ENCODE assay signal across 8 cellular contexts in the genomic region with DNA sequence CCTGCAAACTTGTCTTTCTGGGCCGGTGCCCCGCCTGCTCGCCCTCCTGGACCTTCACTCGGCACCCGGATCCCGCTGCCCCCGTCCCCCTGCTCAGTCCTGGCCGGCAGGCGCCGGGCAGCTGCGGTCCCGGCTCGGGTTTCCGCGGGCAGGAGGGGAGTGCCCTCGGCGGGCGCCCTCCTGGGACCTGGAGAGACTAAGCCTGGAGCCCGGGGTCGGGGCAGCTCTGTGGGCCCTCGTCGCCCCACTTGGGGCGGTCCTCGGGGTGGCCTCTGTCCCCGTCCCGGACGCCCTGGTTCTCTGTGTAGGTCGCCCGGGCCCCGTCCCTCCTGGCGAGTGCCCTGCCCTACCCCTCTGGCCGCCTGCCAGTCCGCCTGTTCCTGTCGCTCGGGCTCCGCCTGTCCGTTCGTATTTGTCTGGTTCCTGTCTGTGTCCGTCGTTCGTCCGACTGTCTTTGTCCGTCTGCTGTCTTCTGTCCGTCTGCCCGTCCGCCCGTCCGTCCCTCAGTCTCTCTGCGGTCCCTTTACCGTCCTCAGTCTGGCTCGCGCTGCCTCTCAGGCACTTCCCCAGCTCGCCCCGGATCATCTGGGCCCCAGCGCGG. TPM values are rescaled to one million over a fixed set of nuclear protein-coding genes. Genes with fewer than 3 reads are reported as not detected.
DNase-seq lines count a peak whose midpoint lies in the region; ATAC-seq and TF ChIP-seq lines count a peak whose summit lies in the region.

No MANE protein-coding gene starts in this region.

- no peak overlapping the region for H3K27ac Mint-ChIP-seq in activated naive CD4-positive, alpha-beta T cell treated with anti-CD3 and anti-CD28 coated beads, Interleukin-2, amount 10 ng/mL, durations not matched to agents 7 days and 5 days

- TF ChIP-seq POLR2A in prostate gland (IDR thresholded peaks at IDR 0.05) = peak; percentile 31

- H3K9me3 ChIP-seq in A673 (ENCODE audit: low read depth, low read length, poor library complexity, severe bottlenecking) (no peaks in the 10 kb centered on the region), prostate gland (no peaks in the 10 kb centered on the region)

- H3K36me3 Mint-ChIP-seq in activated naive CD4-positive, alpha-beta T cell treated with anti-CD3 and anti-CD28 coated beads, Interleukin-2, amount 10 ng/mL, durations not matched to agents 7 days and 5 days = no peaks in the 10 kb centered on the region

- no TSS peak for BruUV-seq in A673 (replicated peaks; lab: Mats Ljungman, UMichigan)

- POLR2A ChIA-PET in A673 (lab: Charles Lee; ENCODE audit: low non-redundant PET) = no interaction called here

- DNase-seq in A673 (ENCODE audit: low spot score) = no peak
- no peak for DNase-seq in GM06990 (ENCODE audit: extremely low read depth, insufficient read length)
- DNase-seq in NCI-H2107 treated with DMSO at 0.1 percent for 48 hours (lab: John Stamatoyannopoulos, UW; ENCODE audit: unreplicated experiment) = peak; percentile 38
- peak; percentile 27 for DNase-seq in activated naive CD4-positive, alpha-beta T cell treated with anti-CD3 and anti-CD28 coated beads, Interleukin-2, amount 10 ng/mL, durations not matched to agents 7 days and 5 days
- peak; percentile 82 for DNase-seq in left cardiac atrium
- DNase-seq in prostate gland (ENCODE audit: low spot score) = peak; percentile 80
- DNase-seq in effector CD8-positive, alpha-beta T cell (lab: John Stamatoyannopoulos, UW) = no peak

- no peak overlapping the region for H3K27ac ChIP-seq in A673 (ENCODE audit: low read depth, low read length, poor library complexity, severe bottlenecking)
- peak overlapping the region; percentile 91 to 92 for H3K27ac ChIP-seq in prostate gland

- ATAC-seq in left cardiac atrium (peak; percentile 79 to 85), GM21717 (IDR thresholded peaks at IDR 0.05; ENCODE audit: unreplicated experiment) (no peak)

- no peaks in the 10 kb centered on the region for H3K9me3 Mint-ChIP-seq in activated naive CD4-positive, alpha-beta T cell treated with anti-CD3 and anti-CD28 coated beads, Interleukin-2, amount 10 ng/mL, durations not matched to agents 7 days and 5 days

- H3K4me1 Mint-ChIP-seq in activated naive CD4-positive, alpha-beta T cell treated with anti-CD3 and anti-CD28 coated beads, Interleukin-2, amount 10 ng/mL, durations not matched to agents 7 days and 5 days = peaks cover 9% of the 10 kb centered on the region

- H3K4me3 ChIP-seq in A673 (ENCODE audit: low read depth, low read length, poor library complexity, severe bottlenecking) = peak overlapping the region; percentile 48
- peak overlapping the region; percentile 55 for H3K4me3 ChIP-seq in GM06990 (replicated peaks; ENCODE audit: low read depth, low read length)
- H3K4me3 ChIP-seq in prostate gland = peak overlapping the region; percentile 78 to 85

- WGBS in prostate gland = under 1% methylated on average over 51 of the region's 56 CpGs

- peaks cover 51% of the 10 kb centered on the region for H3K27me3 ChIP-seq in A673 (replicated peaks; ENCODE audit: insufficient read depth, low read depth, low read length, poor library complexity)
- no peaks in the 10 kb centered on the region; the same call in none of the 2 replicates for H3K27me3 ChIP-seq in GM06990 (replicated peaks; ENCODE audit: control insufficient read depth, insufficient read depth, low read length)
- no peaks in the 10 kb centered on the region for H3K27me3 ChIP-seq in prostate gland (replicated peaks; ENCODE audit: insufficient read depth)

- intact Hi-C loops in A673 (cut with micrococcal nuclease; ENCODE audit: unreplicated experiment) = no loop called here
- intact Hi-C loops in left cardiac atrium (cut with DNase I) = no loop called here
- intact Hi-C loops in prostate gland (cut with DNase I) = no loop called here

- TF ChIP-seq CTCF in A673 (conservative IDR thresholded peaks at IDR 0.05; ENCODE audit: low read depth, low read length) = no peak
- TF ChIP-seq CTCF in GM06990 (IDR thresholded peaks at IDR 0.05; ENCODE audit: insufficient read depth, low read length, poor library complexity, severe bottlenecking) = no peak
- no peak for TF ChIP-seq CTCF in prostate gland (IDR thresholded peaks at IDR 0.05)

- H3K4me3 Mint-ChIP-seq in activated naive CD4-positive, alpha-beta T cell treated with anti-CD3 and anti-CD28 coated beads, Interleukin-2, amount 10 ng/mL, durations not matched to agents 7 days and 5 days = peak overlapping the region; percentile 65

- peaks cover 87% of the 10 kb centered on the region for H3K27me3 Mint-ChIP-seq in activated naive CD4-positive, alpha-beta T cell treated with anti-CD3 and anti-CD28 coated beads, Interleukin-2, amount 10 ng/mL, durations not matched to agents 7 days and 5 days

- no peaks in the 10 kb centered on the region for H3K36me3 ChIP-seq in A673 (ENCODE audit: insufficient read depth, low read length, poor library complexity, severe bottlenecking)
- H3K36me3 ChIP-seq in GM06990 (ENCODE audit: control insufficient read depth, insufficient read depth, low read length) = no peaks in the 10 kb centered on the region
- H3K36me3 ChIP-seq in prostate gland = no peaks in the 10 kb centered on the region

- H3K4me1 ChIP-seq in A673 (ENCODE audit: insufficient read depth, low read length, poor library complexity, severe bottlenecking) (peaks cover 8% of the 10 kb centered on the region), prostate gland (replicated peaks) (no peaks in the 10 kb centered on the region)

- CTCF ChIA-PET in A673 (lab: Charles Lee) = interaction anchor here (0.7 kb wide), 1 partner anchor 287 kb away, joined by 3 read pairs; no protein-coding TSS in a partner anchor
- CTCF ChIA-PET in activated naive CD4-positive, alpha-beta T cell treated with anti-CD3 and anti-CD28 coated beads, Interleukin-2, amount 10 ng/mL, durations not matched to agents 7 days and 5 days (lab: Charles Lee) = interaction anchor here (3.3 kb wide), 1 partner anchor 18 kb away, joined by 18 read pairs; no protein-coding TSS in a partner anchor

RNA-seq across cellular contexts. Expression of gene SERINC2, which starts 0.5 kb away (rescaled TPM):
- total RNA-seq in A673 (2021) (0.30 and 0.42 TPM in 2 replicates), left cardiac atrium (1 to 10 TPM; 2.4 to 2.9 TPM), prostate gland (100 to 1,000 TPM in 1 of 2 donors, 10 to 100 TPM in 1; 76.1 to 110 TPM)

RNA-seq across cellular contexts. Expression of gene FABP3, which starts 40.6 kb away (rescaled TPM):
- 0.66 TPM in 1 of 2 replicates, not detected in the other for total RNA-seq in A673 (2021)
- 1,000 to 10,000 TPM; 2,432 to 3,075 TPM for total RNA-seq in left cardiac atrium
- 10 to 100 TPM; 25.0 to 54.1 TPM for total RNA-seq in prostate gland

Comparison
In these comparisons a context has a peak if more than half of its experiments do, and no peak if none do; other contexts are left out.
1. DNase-seq: peak in NCI-H2107 treated with DMSO at 0.1 percent for 48 hours (single experiment), activated naive CD4-positive, alpha-beta T cell treated with anti-CD3 and anti-CD28 coated beads, Interleukin-2, amount 10 ng/mL, durations not matched to agents 7 days and 5 days (single experiment), left cardiac atrium (single experiment) and prostate gland (single experiment); none in A673 (single experiment), GM06990 (single experiment) and effector CD8-positive, alpha-beta T cell (single experiment).
2. RNA of gene SERINC2, which starts 0.5 kb away (total RNA-seq): 76.1 to 110 TPM in prostate gland; 2.4 to 2.9 TPM in left cardiac atrium and 0.30 to 0.42 TPM in A673; every median in the first group is over 10 times any median in the second.
3. RNA of gene FABP3, which starts 40.6 kb away (total RNA-seq): 2,432 to 3,075 TPM in left cardiac atrium; 25.0 to 54.1 TPM in prostate gland and 0.66 TPM in A673; every median in the first group is over 10 times any median in the second.
4. Peak in every context shown above with its lines, with median percentiles within 50 percentile points of each other: H3K4me3 ChIP-seq.